ENCODE assay signal across 33 cellular contexts in genomic region chr5:88708021-88708420, GRCh38.
"Had no signal": no experiment of that assay in that cellular context is flagged by ENCODE, and none has a peak within 500 bp of the region (broad histone marks: within the 10 kb centered on the region; RNA-seq: fewer than 3 reads in every experiment).

No MANE protein-coding gene starts in this region.

- H3K27me3 Mint-ChIP-seq: activated naive CD4-positive, alpha-beta T cell treated with anti-CD3 and anti-CD28 coated beads, Interleukin-2, amount 10 ng/mL, durations not matched to agents 7 days and 5 days had no signal

- H3K4me1 Mint-ChIP-seq: activated B cell treated with CpG ODN at 0.5 μM for 24 hours; activated CD8-positive, alpha-beta memory T cell treated with anti-CD3 and anti-CD28 coated beads, Interleukin-2, amount 10 ng/mL, durations not matched to agents 7 days and 5 days; activated naive CD4-positive, alpha-beta T cell treated with anti-CD3 and anti-CD28 coated beads, Interleukin-2, amount 10 ng/mL, durations not matched to agents 7 days and 5 days; activated naive CD8-positive, alpha-beta T cell treated with anti-CD3 and anti-CD28 coated beads, Interleukin-2, amount 10 ng/mL, durations not matched to agents 7 days and 5 days; central memory CD8-positive, alpha-beta T cell; T-helper 17 cell had no signal

- H3K27ac ChIP-seq: ascending aorta, brain microvascular endothelial cell, coronary artery, dorsolateral prefrontal cortex, WERI-Rb-1 had no signal

- H3K9me3 Mint-ChIP-seq: activated B cell treated with CpG ODN at 0.5 μM for 24 hours; activated naive CD4-positive, alpha-beta T cell treated with anti-CD3 and anti-CD28 coated beads, Interleukin-2, amount 10 ng/mL, durations not matched to agents 7 days and 5 days; activated naive CD4-positive, alpha-beta T cell treated with anti-CD3 and anti-CD28 coated beads, Interleukin-2, amount 50 U/mL, for 72 hours; activated naive CD8-positive, alpha-beta T cell treated with anti-CD3 and anti-CD28 coated beads, Interleukin-2, amount 10 ng/mL, durations not matched to agents 7 days and 5 days; activated T-helper 1 cell treated with anti-CD3 and anti-CD28 coated beads, Interleukin-12 subunit alpha, Interleukin-12 subunit beta, Interleukin-2, Interleukin-4 antibody, amounts not matched to agents 30 ng/mL and 10 ng/mL and 1 ng/mL, durations not matched to agents 14 hours and 24 hours and 36 hours; central memory CD8-positive, alpha-beta T cell; dendritic cell treated with granulocyte-macrophage colony-stimulating factor and Interleukin-4, amounts not matched to agents 40 ng/mL and 50 ng/mL, for 4 days; endodermal cell; T-helper 2 cell treated with Interferon-gamma antibody and Interleukin-4, amounts not matched to agents 5 μg/mL and 100 μg/mL, for 36 hours had no signal

- ATAC-seq: activated CD4-positive, CD25-positive, alpha-beta regulatory T cell treated with anti-CD3 and anti-CD28 coated beads, Interleukin-2, amount 50 U/mL, for 24 hours; activated CD8-positive, alpha-beta memory T cell treated with anti-CD3 and anti-CD28 coated beads, Interleukin-2, amount 10 ng/mL, durations not matched to agents 7 days and 5 days; activated CD8-positive, alpha-beta T cell treated with anti-CD3 and anti-CD28 coated beads, Interleukin-2, amount 10 ng/mL, durations not matched to agents 7 days and 5 days; activated naive CD4-positive, alpha-beta T cell treated with anti-CD3 and anti-CD28 coated beads, Interleukin-2, amount 50 U/mL, for 72 hours; esophagus mucosa; T-helper 17 cell had no signal

- H3K4me3 ChIP-seq: ascending aorta, coronary artery, dorsolateral prefrontal cortex had no signal

- DNase-seq: activated B cell treated with CpG ODN at 0.5 μM for 24 hours; activated CD4-positive, alpha-beta T cell treated with anti-CD3 and anti-CD28 coated beads for 48 hours; activated CD4-positive, alpha-beta T cell treated with anti-CD3 and anti-CD28 coated beads, Interleukin-2, amount 50 U/mL, for 1 hour; activated CD4-positive, alpha-beta T cell treated with anti-CD3 and anti-CD28 coated beads, Interleukin-2, amount 50 U/mL, for 48 hours; activated CD8-positive, alpha-beta memory T cell treated with anti-CD3 and anti-CD28 coated beads, Interleukin-2, amount 10 ng/mL, durations not matched to agents 7 days and 5 days; activated CD8-positive, alpha-beta memory T cell treated with anti-CD3 and anti-CD28 coated beads, Interleukin-2, amount 50 U/mL, for 4 hours; activated CD8-positive, alpha-beta T cell treated with anti-CD3 and anti-CD28 coated beads, Interleukin-2, amount 10 ng/mL, durations not matched to agents 7 days and 5 days; activated gamma-delta T cell; activated naive CD4-positive, alpha-beta T cell; activated naive CD4-positive, alpha-beta T cell treated with anti-CD3 and anti-CD28 coated beads, Interleukin-2, amount 10 ng/mL, durations not matched to agents 7 days and 5 days; activated naive CD8-positive, alpha-beta T cell treated with anti-CD3 and anti-CD28 coated beads, Interleukin-2, amount 10 ng/mL, durations not matched to agents 7 days and 5 days; activated T-cell treated with anti-CD3 and anti-CD28 coated beads, Interleukin-2, amount 50 U/mL, for 1 hour; activated T-cell treated with anti-CD3 and anti-CD28 coated beads, Interleukin-2, amount 50 U/mL, for 48 hours; dorsolateral prefrontal cortex; effector memory CD4-positive, alpha-beta T cell; endodermal cell; foreskin fibroblast; head of caudate nucleus; T-helper 1 cell; T-helper 17 cell; T1000; WERI-Rb-1 had no signal

- H3K27me3 ChIP-seq: ascending aorta, brain microvascular endothelial cell, dorsolateral prefrontal cortex had no signal

- H3K9me3 ChIP-seq: ascending aorta had no signal

- H3K36me3 ChIP-seq: ascending aorta, brain microvascular endothelial cell, WERI-Rb-1 had no signal

- H3K27ac Mint-ChIP-seq: activated B cell treated with CpG ODN at 0.5 μM for 24 hours; activated CD8-positive, alpha-beta memory T cell treated with anti-CD3 and anti-CD28 coated beads, Interleukin-2, amount 10 ng/mL, durations not matched to agents 7 days and 5 days; activated CD8-positive, alpha-beta T cell treated with anti-CD3 and anti-CD28 coated beads, Interleukin-2, amount 10 ng/mL, durations not matched to agents 7 days and 5 days; activated naive CD4-positive, alpha-beta T cell treated with anti-CD3 and anti-CD28 coated beads, Interleukin-2, amount 10 ng/mL, durations not matched to agents 7 days and 5 days; activated naive CD4-positive, alpha-beta T cell treated with anti-CD3 and anti-CD28 coated beads, Interleukin-2, amount 50 U/mL, for 72 hours; activated naive CD8-positive, alpha-beta T cell treated with anti-CD3 and anti-CD28 coated beads, Interleukin-2, amount 10 ng/mL, durations not matched to agents 7 days and 5 days; activated T-helper 1 cell treated with anti-CD3 and anti-CD28 coated beads, Interleukin-12 subunit alpha, Interleukin-12 subunit beta, Interleukin-2, Interleukin-4 antibody, amounts not matched to agents 30 ng/mL and 10 ng/mL and 1 ng/mL, durations not matched to agents 14 hours and 24 hours and 36 hours; dendritic cell treated with granulocyte-macrophage colony-stimulating factor and Interleukin-4, amounts not matched to agents 40 ng/mL and 50 ng/mL, for 4 days; endodermal cell; T-helper 17 cell; T-helper 2 cell treated with Interferon-gamma antibody and Interleukin-4, amounts not matched to agents 5 μg/mL and 100 μg/mL, for 36 hours had no signal

- FAIRE-seq: frontal cortex had no signal

- H3K36me3 Mint-ChIP-seq: activated CD8-positive, alpha-beta memory T cell treated with anti-CD3 and anti-CD28 coated beads, Interleukin-2, amount 10 ng/mL, durations not matched to agents 7 days and 5 days; activated naive CD4-positive, alpha-beta T cell treated with anti-CD3 and anti-CD28 coated beads, Interleukin-2, amount 10 ng/mL, durations not matched to agents 7 days and 5 days; activated naive CD4-positive, alpha-beta T cell treated with anti-CD3 and anti-CD28 coated beads, Interleukin-2, amount 50 U/mL, for 72 hours; activated naive CD8-positive, alpha-beta T cell treated with anti-CD3 and anti-CD28 coated beads, Interleukin-2, amount 10 ng/mL, durations not matched to agents 7 days and 5 days had no signal

- H3K4me1 ChIP-seq: ascending aorta had no signal

- H3K4me3 Mint-ChIP-seq: activated B cell treated with CpG ODN at 0.5 μM for 24 hours; activated CD8-positive, alpha-beta memory T cell treated with anti-CD3 and anti-CD28 coated beads, Interleukin-2, amount 10 ng/mL, durations not matched to agents 7 days and 5 days; activated CD8-positive, alpha-beta T cell treated with anti-CD3 and anti-CD28 coated beads, Interleukin-2, amount 10 ng/mL, durations not matched to agents 7 days and 5 days; activated naive CD4-positive, alpha-beta T cell treated with anti-CD3 and anti-CD28 coated beads, Interleukin-2, amount 10 ng/mL, durations not matched to agents 7 days and 5 days; activated naive CD8-positive, alpha-beta T cell treated with anti-CD3 and anti-CD28 coated beads, Interleukin-2, amount 10 ng/mL, durations not matched to agents 7 days and 5 days; activated T-helper 1 cell treated with anti-CD3 and anti-CD28 coated beads, Interleukin-12 subunit alpha, Interleukin-12 subunit beta, Interleukin-2, Interleukin-4 antibody, amounts not matched to agents 30 ng/mL and 10 ng/mL and 1 ng/mL, durations not matched to agents 14 hours and 24 hours and 36 hours; central memory CD8-positive, alpha-beta T cell; dendritic cell treated with granulocyte-macrophage colony-stimulating factor and Interleukin-4, amounts not matched to agents 40 ng/mL and 50 ng/mL, for 4 days; endodermal cell; T-helper 17 cell; T-helper 2 cell treated with Interferon-gamma antibody and Interleukin-4, amounts not matched to agents 5 μg/mL and 100 μg/mL, for 36 hours had no signal
